In genomic region chr12:47221256-47222023, GRCh38 we compare ENCODE assay signal across 1 cellular context.
TF ChIP-seq lines count a peak whose summit lies in the region.

No MANE protein-coding gene starts in this region.

TF ChIP-seq in HepG2, 621 proteins besides CTCF, POLR2A, EP300 and RAD21 (continued from another document):
- no peak for TF ChIP-seq ZNF280D (CRISPR knock-in tag; IDR thresholded peaks at IDR 0.05)
- no peak for TF ChIP-seq MAFK (conservative IDR thresholded peaks at IDR 0.05 in 1 of 2, IDR thresholded peaks at IDR 0.05 in 1 of 2; ENCODE audit: low read length in 2 of 2)
- TF ChIP-seq AGO2 (optimal IDR thresholded peaks at IDR 0.05; ENCODE audit: low read depth, low read length): no peak
- no peak for TF ChIP-seq ZNF350 (CRISPR knock-in tag; IDR thresholded peaks at IDR 0.05; ENCODE audit: borderline replicate concordance, low read depth)
- TF ChIP-seq RAD51 (IDR thresholded peaks at IDR 0.05; ENCODE audit: borderline replicate concordance): no peak
- no peak for TF ChIP-seq ZNF674 (CRISPR knock-in tag; IDR thresholded peaks at IDR 0.05; ENCODE audit: low read depth)
- no peak for TF ChIP-seq TFDP2 (CRISPR knock-in tag; IDR thresholded peaks at IDR 0.05)
- TF ChIP-seq ZNF710 (CRISPR knock-in tag; IDR thresholded peaks at IDR 0.05; ENCODE audit: borderline replicate concordance): no peak
- no peak for TF ChIP-seq MEIS1 (CRISPR knock-in tag; IDR thresholded peaks at IDR 0.05; ENCODE audit: borderline replicate concordance)
- no peak for TF ChIP-seq MLXIP (CRISPR knock-in tag; IDR thresholded peaks at IDR 0.05; ENCODE audit: borderline replicate concordance)
- peak; percentile 70 for TF ChIP-seq PAXIP1 (CRISPR knock-in tag; conservative IDR thresholded peaks at IDR 0.05)
- TF ChIP-seq ZNF30 (CRISPR knock-in tag; IDR thresholded peaks at IDR 0.05): no peak
- no peak for TF ChIP-seq HCFC1 (IDR thresholded peaks at IDR 0.05; ENCODE audit: low read depth, low read length)
- TF ChIP-seq IKZF5 (CRISPR knock-in tag; IDR thresholded peaks at IDR 0.05): no peak
- no peak for TF ChIP-seq TFAP4 (IDR thresholded peaks at IDR 0.05; ENCODE audit: borderline replicate concordance, low read depth)
- TF ChIP-seq ZBTB10 (CRISPR knock-in tag; IDR thresholded peaks at IDR 0.05; ENCODE audit: borderline replicate concordance): no peak
- TF ChIP-seq RXRB (CRISPR knock-in tag; IDR thresholded peaks at IDR 0.05; ENCODE audit: borderline replicate concordance): peak; percentile 57; the same call in 1 of the 2 replicates
- TF ChIP-seq ZNF577 (CRISPR knock-in tag; IDR thresholded peaks at IDR 0.05; ENCODE audit: borderline replicate concordance, low read depth): no peak
- peak; percentile 61; the same call in 1 of the 2 replicates for TF ChIP-seq HHEX (CRISPR knock-in tag; IDR thresholded peaks at IDR 0.05)
